7 cellular contexts compared by ENCODE assay signal in genomic region chr17:36484021-36484420, GRCh38. TPM values are rescaled to one million over a fixed set of nuclear protein-coding genes. Genes with fewer than 3 reads are reported as not detected.
DNase-seq lines count a peak whose midpoint lies in the region; ATAC-seq and TF ChIP-seq lines count a peak whose summit lies in the region.
"Not testable (repeated sequence)": the region's sequence is repeated elsewhere in the genome, so short reads cannot be mapped to it uniquely, and the experiment has no call there.

No MANE protein-coding gene starts in this region.

- H3K4me1 ChIP-seq in CD4-positive, CD25-positive, alpha-beta regulatory T cell (ENCODE audit: control insufficient read depth, insufficient read depth, low read length, poor library complexity, severe bottlenecking) = peaks cover 40% of the 10 kb centered on the region

- not testable (repeated sequence) for H3K4me3 ChIP-seq in CD4-positive, CD25-positive, alpha-beta regulatory T cell (ENCODE audit: low read depth, low read length)

- ATAC-seq in CD4-positive, CD25-positive, alpha-beta regulatory T cell (ENCODE audit: low read depth in 2 of 2); natural killer cell: not testable (repeated sequence)

- POLR2A ChIA-PET in activated CD4-positive, alpha-beta T cell treated with anti-CD3 and anti-CD28 coated beads, Interleukin-2, amount 10 ng/mL, durations not matched to agents 7 days and 5 days (lab: Charles Lee) = not testable (repeated sequence)

- not testable (repeated sequence) for H3K36me3 ChIP-seq in CD4-positive, CD25-positive, alpha-beta regulatory T cell (ENCODE audit: control insufficient read depth, insufficient read depth, low read length)

- H3K27ac ChIP-seq in CD4-positive, CD25-positive, alpha-beta regulatory T cell (ENCODE audit: insufficient read depth, low read length, poor library complexity, severe bottlenecking) = not testable (repeated sequence)

- H3K27me3 ChIP-seq in CD4-positive, CD25-positive, alpha-beta regulatory T cell (ENCODE audit: control insufficient read depth, insufficient read depth, low read length) = not testable (repeated sequence)

- intact Hi-C loops in natural killer cell (cut with micrococcal nuclease) = not testable (repeated sequence)

- H3K27ac Mint-ChIP-seq in CD4-positive, CD25-positive, alpha-beta regulatory T cell; immature natural killer cell; natural killer cell; osteocyte (ENCODE audit: unreplicated experiment): not testable (repeated sequence)
- H3K27ac Mint-ChIP-seq in T-helper 1 cell treated with Interleukin-12 subunit alpha and Interleukin-12 subunit beta and Interleukin-4 antibody, amounts not matched to agents 30 μg/mL and 1 μg/mL, for 36 hours = peak overlapping the region; percentile 41
- H3K27ac Mint-ChIP-seq in activated CD4-positive, alpha-beta T cell treated with anti-CD3 and anti-CD28 coated beads, Interleukin-2, amount 10 ng/mL, durations not matched to agents 7 days and 5 days = peak overlapping the region; percentile 21
- peak overlapping the region; percentile 28 for H3K27ac Mint-ChIP-seq in activated naive CD8-positive, alpha-beta T cell

- H3K36me3 Mint-ChIP-seq in CD4-positive, CD25-positive, alpha-beta regulatory T cell; T-helper 1 cell treated with Interleukin-12 subunit alpha and Interleukin-12 subunit beta and Interleukin-4 antibody, amounts not matched to agents 30 μg/mL and 1 μg/mL, for 36 hours (ENCODE audit: low read depth); activated CD4-positive, alpha-beta T cell treated with anti-CD3 and anti-CD28 coated beads, Interleukin-2, amount 10 ng/mL, durations not matched to agents 7 days and 5 days (ENCODE audit: low read depth); activated naive CD8-positive, alpha-beta T cell; immature natural killer cell; natural killer cell; osteocyte (ENCODE audit: unreplicated experiment): not testable (repeated sequence)

- CTCF ChIA-PET in activated CD4-positive, alpha-beta T cell treated with anti-CD3 and anti-CD28 coated beads, Interleukin-2, amount 10 ng/mL, durations not matched to agents 7 days and 5 days (lab: Charles Lee) = interaction anchor here (1.0 to 1.2 kb wide), 3 partner anchors 14 to 291 kb away, joined by 3 to 4 read pairs (median 3); no protein-coding TSS in a partner anchor

- not testable (repeated sequence) for TF ChIP-seq CTCF in natural killer cell (IDR thresholded peaks at IDR 0.05); osteocyte (IDR thresholded peaks at IDR 0.05)

- peaks cover 30% of the 10 kb centered on the region for H3K27me3 Mint-ChIP-seq in CD4-positive, CD25-positive, alpha-beta regulatory T cell
- peaks cover 26% of the 10 kb centered on the region for H3K27me3 Mint-ChIP-seq in T-helper 1 cell treated with Interleukin-12 subunit alpha and Interleukin-12 subunit beta and Interleukin-4 antibody, amounts not matched to agents 30 μg/mL and 1 μg/mL, for 36 hours (ENCODE audit: low read depth)
- H3K27me3 Mint-ChIP-seq in activated CD4-positive, alpha-beta T cell treated with anti-CD3 and anti-CD28 coated beads, Interleukin-2, amount 10 ng/mL, durations not matched to agents 7 days and 5 days = peaks cover 19% of the 10 kb centered on the region
- H3K27me3 Mint-ChIP-seq in activated naive CD8-positive, alpha-beta T cell = not testable (repeated sequence)
- H3K27me3 Mint-ChIP-seq in immature natural killer cell (ENCODE audit: low read depth in 3 of 3) (peaks cover 8 to 21% (median 13%) of the 10 kb centered on the region in 3 donors), natural killer cell (ENCODE audit: low read depth in 2 of 2) (peaks cover 10 to 21% of the 10 kb centered on the region in 2 donors), osteocyte (ENCODE audit: unreplicated experiment) (peaks cover 24% of the 10 kb centered on the region)

- H3K9me3 Mint-ChIP-seq in CD4-positive, CD25-positive, alpha-beta regulatory T cell; T-helper 1 cell treated with Interleukin-12 subunit alpha and Interleukin-12 subunit beta and Interleukin-4 antibody, amounts not matched to agents 30 μg/mL and 1 μg/mL, for 36 hours; activated CD4-positive, alpha-beta T cell treated with anti-CD3 and anti-CD28 coated beads, Interleukin-2, amount 10 ng/mL, durations not matched to agents 7 days and 5 days; activated naive CD8-positive, alpha-beta T cell (ENCODE audit: low read depth); immature natural killer cell; natural killer cell; osteocyte (ENCODE audit: unreplicated experiment): not testable (repeated sequence)

- not testable (repeated sequence) for DNase-seq in CD4-positive, CD25-positive, alpha-beta regulatory T cell; activated CD4-positive, alpha-beta T cell treated with anti-CD3 and anti-CD28 coated beads, Interleukin-2, amount 10 ng/mL, durations not matched to agents 7 days and 5 days; immature natural killer cell; natural killer cell; osteocyte (ENCODE audit: extremely low spot score, unreplicated experiment)

- not testable (repeated sequence) for H3K9me3 ChIP-seq in CD4-positive, CD25-positive, alpha-beta regulatory T cell (ENCODE audit: control insufficient read depth in 2 of 2, low read length in 2 of 2)

- peaks cover 14 to 52% (median 20%) of the 10 kb centered on the region in 4 donors for H3K4me1 Mint-ChIP-seq in CD4-positive, CD25-positive, alpha-beta regulatory T cell
- H3K4me1 Mint-ChIP-seq in T-helper 1 cell treated with Interleukin-12 subunit alpha and Interleukin-12 subunit beta and Interleukin-4 antibody, amounts not matched to agents 30 μg/mL and 1 μg/mL, for 36 hours (ENCODE audit: low read depth) = peaks cover 28% of the 10 kb centered on the region
- peaks cover 44% of the 10 kb centered on the region for H3K4me1 Mint-ChIP-seq in activated CD4-positive, alpha-beta T cell treated with anti-CD3 and anti-CD28 coated beads, Interleukin-2, amount 10 ng/mL, durations not matched to agents 7 days and 5 days
- peaks cover 33% of the 10 kb centered on the region for H3K4me1 Mint-ChIP-seq in activated naive CD8-positive, alpha-beta T cell (ENCODE audit: low read depth)
- H3K4me1 Mint-ChIP-seq in immature natural killer cell (peaks cover 40% of the 10 kb centered on the region in 2 donors), natural killer cell (peaks cover 29 to 41% of the 10 kb centered on the region in 2 donors), osteocyte (ENCODE audit: unreplicated experiment) (peaks cover 28% of the 10 kb centered on the region)

- peak overlapping the region in 3 of 4 donors; percentile 46 to 82 (median 50) for H3K4me3 Mint-ChIP-seq in CD4-positive, CD25-positive, alpha-beta regulatory T cell
- H3K4me3 Mint-ChIP-seq in T-helper 1 cell treated with Interleukin-12 subunit alpha and Interleukin-12 subunit beta and Interleukin-4 antibody, amounts not matched to agents 30 μg/mL and 1 μg/mL, for 36 hours; activated CD4-positive, alpha-beta T cell treated with anti-CD3 and anti-CD28 coated beads, Interleukin-2, amount 10 ng/mL, durations not matched to agents 7 days and 5 days: not testable (repeated sequence)
- H3K4me3 Mint-ChIP-seq in activated naive CD8-positive, alpha-beta T cell = peak overlapping the region; percentile 54
- H3K4me3 Mint-ChIP-seq in immature natural killer cell (peak overlapping the region; percentile 33 to 61 (median 48)), natural killer cell (peak overlapping the region; percentile 74), osteocyte (ENCODE audit: unreplicated experiment) (peak overlapping the region; percentile 26)

RNA-seq across cellular contexts. Expression of gene ZNHIT3, which starts 2.5 kb away (rescaled TPM):
- 51.5 TPM for total RNA-seq in CD4-positive, CD25-positive, alpha-beta regulatory T cell
- polyA plus RNA-seq in CD4-positive, CD25-positive, alpha-beta regulatory T cell = 100 to 1,000 TPM; 110 to 137 (median 114) TPM
- total RNA-seq in activated CD4-positive, alpha-beta T cell treated with anti-CD3 and anti-CD28 coated beads, Interleukin-2, amount 10 ng/mL, durations not matched to agents 7 days and 5 days = 10 to 100 TPM; 35.2 to 36.0 TPM
- polyA plus RNA-seq in immature natural killer cell = 10 to 100 TPM; 77.2 to 99.9 (median 91.5) TPM
- total RNA-seq in natural killer cell = 10 to 100 TPM; 27.1 to 41.3 (median 36.6) TPM
- total RNA-seq in osteocyte = 35.2 and 35.5 TPM in 2 replicates

RNA-seq across cellular contexts. Expression of gene MYO19, which starts 50.6 kb away (rescaled TPM):
- 86.1 TPM for total RNA-seq in CD4-positive, CD25-positive, alpha-beta regulatory T cell
- polyA plus RNA-seq in CD4-positive, CD25-positive, alpha-beta regulatory T cell = 1 to 10 TPM; 4.8 to 8.1 (median 5.9) TPM
- 100 to 1,000 TPM; 125 to 127 TPM for total RNA-seq in activated CD4-positive, alpha-beta T cell treated with anti-CD3 and anti-CD28 coated beads, Interleukin-2, amount 10 ng/mL, durations not matched to agents 7 days and 5 days
- polyA plus RNA-seq in immature natural killer cell = 1 to 10 TPM; 2.8 to 8.3 (median 4.1) TPM
- total RNA-seq in natural killer cell (100 to 1,000 TPM in 2 of 3 donors, 10 to 100 TPM in 1; 84.2 to 119 (median 104) TPM), osteocyte (65.8 and 65.9 TPM in 2 replicates)

RNA-seq across cellular contexts. Expression of gene PIGW, which starts 50.8 kb away (rescaled TPM):
- 6.2 TPM for total RNA-seq in CD4-positive, CD25-positive, alpha-beta regulatory T cell
- 10 to 100 TPM in 1 of 4 donors, 1 to 10 TPM in 3; 4.6 to 10.6 (median 7.3) TPM for polyA plus RNA-seq in CD4-positive, CD25-positive, alpha-beta regulatory T cell
- 10 to 100 TPM; 12.8 to 15.2 TPM for total RNA-seq in activated CD4-positive, alpha-beta T cell treated with anti-CD3 and anti-CD28 coated beads, Interleukin-2, amount 10 ng/mL, durations not matched to agents 7 days and 5 days
- 10 to 100 TPM in 2 of 3 donors, 1 to 10 TPM in 1; 7.2 to 18.8 (median 11.3) TPM for polyA plus RNA-seq in immature natural killer cell
- total RNA-seq in natural killer cell (1 to 10 TPM; 4.6 to 8.3 (median 5.0) TPM), osteocyte (9.7 and 10.0 TPM in 2 replicates)
